Comparison of ENCODE assay signal across 2 cellular contexts in genomic region chr2:232385660-232386489, GRCh38.
TF ChIP-seq lines count a peak whose summit lies in the region.

No MANE protein-coding gene starts in this region.

TF ChIP-seq in endothelial cell of umbilical vein, 7 proteins besides CTCF, POLR2A, EP300 and RAD21 (continued from another document):
- TF ChIP-seq MAX (IDR thresholded peaks at IDR 0.05; ENCODE audit: insufficient read depth, insufficient read length) (no peak), GATA2 (IDR thresholded peaks at IDR 0.05; ENCODE audit: insufficient read depth, insufficient read length, low read depth, low read length) (no peak), FOS (IDR thresholded peaks at IDR 0.05; ENCODE audit: borderline replicate concordance, insufficient read depth, low read length) (no peak), EZH2 (IDR thresholded peaks at IDR 0.05; ENCODE audit: borderline replicate concordance, low read depth, low read length, severe bottlenecking) (no peak)

TF ChIP-seq in neural cell, 6 proteins besides CTCF, POLR2A, EP300 and RAD21 (continued from another document):
- TF ChIP-seq REST (IDR thresholded peaks at IDR 0.05; ENCODE audit: borderline replicate concordance) = no peak
- TF ChIP-seq EZH2 (IDR thresholded peaks at IDR 0.05; ENCODE audit: borderline replicate concordance, insufficient read depth, low read length, poor library complexity, severe bottlenecking) = no peak
- TF ChIP-seq SMC3 (conservative IDR thresholded peaks at IDR 0.05; ENCODE audit: poor library complexity) = no peak
- TF ChIP-seq MXI1 (conservative IDR thresholded peaks at IDR 0.05; ENCODE audit: poor library complexity, severe bottlenecking) = no peak
- TF ChIP-seq TAF1 (IDR thresholded peaks at IDR 0.05; ENCODE audit: low read depth) = no peak
TF ChIP-seq in neural cell: peak in this region for 0.
